In genomic region chr15:98649621-98649995, GRCh38 we compare ENCODE assay signal across 8 cellular contexts. TPM values are rescaled to one million over a fixed set of nuclear protein-coding genes. Genes with fewer than 3 reads are reported as not detected.
DNase-seq lines count a peak whose midpoint lies in the region; ATAC-seq and TF ChIP-seq lines count a peak whose summit lies in the region.

No MANE protein-coding gene starts in this region.

- TF ChIP-seq CTCF in KMS-11 (conservative IDR thresholded peaks at IDR 0.05; ENCODE audit: low read depth, low read length) = no peak
- TF ChIP-seq CTCF in thyroid gland (IDR thresholded peaks at IDR 0.05) = peak in 2 of 6 experiments; percentile 18 to 36

- peak overlapping the region; percentile 79 to 98 (median 91) for H3K4me3 Mint-ChIP-seq in naive thymus-derived CD4-positive, alpha-beta T cell

- H3K36me3 Mint-ChIP-seq in naive thymus-derived CD4-positive, alpha-beta T cell = peaks cover 0 to 4% (median 0%) of the 10 kb centered on the region in 5 donors

- H3K9ac ChIP-seq in BLaER1 treated with 17β-estradiol and CSF1 and Interleukin-3, amounts not matched to agents 10 nM and 100 nM = peak overlapping the region; percentile 92 to 100 (median 99)
- peak overlapping the region; percentile 80; the same call in 1 of the 2 replicates for H3K9ac ChIP-seq in KMS-11

- H3K9me3 Mint-ChIP-seq in naive thymus-derived CD4-positive, alpha-beta T cell = peaks cover 0 to 6% (median 0%) of the 10 kb centered on the region in 11 donors

- H3K79me2 ChIP-seq in KMS-11 (ENCODE audit: insufficient read depth, low read depth) = peaks cover 68% of the 10 kb centered on the region

- intact Hi-C loops in naive thymus-derived CD4-positive, alpha-beta T cell (cut with micrococcal nuclease) = loop anchor here in 1 of 2 donors (2.0 to 5.0 kb wide), 3 partner anchors 689 to 1953 kb away; partner anchors contain the start of genes ARRDC4, ASB7, LINS1 and MEF2A
- intact Hi-C loops in thyroid gland (cut with DNase I) = loop anchor here (5.0 kb wide), 3 partner anchors 128 to 408 kb away; no protein-coding TSS in a partner anchor

- peak overlapping the region; percentile 84 to 99 (median 98) for H3K27ac ChIP-seq in BLaER1 treated with 17β-estradiol and CSF1 and Interleukin-3, amounts not matched to agents 10 nM and 100 nM
- H3K27ac ChIP-seq in KMS-11 (peak overlapping the region; percentile 80), thyroid gland (peak overlapping the region; percentile 77 to 97 (median 92))
- peak overlapping the region; percentile 82 for H3K27ac ChIP-seq in naive thymus-derived CD4-positive, alpha-beta T cell (ENCODE audit: low read depth, low read length)

- TF ChIP-seq POLR2A in erythroblast (IDR thresholded peaks at IDR 0.05; ENCODE audit: low read length) (no peak), thyroid gland (IDR thresholded peaks at IDR 0.05) (no peak)

- POLR2A ChIA-PET in naive thymus-derived CD4-positive, alpha-beta T cell (lab: Charles Lee) = interaction anchor here (0.6 to 6.4 kb wide), 7 partner anchors 14 to 1085 kb away, joined by 3 to 76 read pairs (median 3); no protein-coding TSS in a partner anchor

- H3K27me3 Mint-ChIP-seq in naive thymus-derived CD4-positive, alpha-beta T cell = peaks cover 0 to 45% (median 0%) of the 10 kb centered on the region in 5 donors

- no peaks in the 10 kb centered on the region for H3K9me3 ChIP-seq in BLaER1 treated with 17β-estradiol and CSF1 and Interleukin-3, amounts not matched to agents 10 nM and 100 nM (replicated peaks in 1 of 11)
- H3K9me3 ChIP-seq in naive thymus-derived CD4-positive, alpha-beta T cell (ENCODE audit: control insufficient read depth in 2 of 3, low read length in 3 of 3) = no peaks in the 10 kb centered on the region
- H3K9me3 ChIP-seq in thyroid gland = no peaks in the 10 kb centered on the region

- 1% methylated on average over 12 to 21 of the region's 45 CpGs for WGBS in thyroid gland, 2 donors

- no peaks in the 10 kb centered on the region for H3K27me3 ChIP-seq in BLaER1 treated with 17β-estradiol and CSF1 and Interleukin-3, amounts not matched to agents 10 nM and 100 nM
- H3K27me3 ChIP-seq in KMS-11 (ENCODE audit: insufficient read depth, low read depth) (no peaks in the 10 kb centered on the region), thyroid gland (no peaks in the 10 kb centered on the region)
- peaks cover 0 to 13% of the 10 kb centered on the region in 2 donors for H3K27me3 ChIP-seq in naive thymus-derived CD4-positive, alpha-beta T cell (ENCODE audit: control insufficient read depth in 2 of 2, insufficient read depth in 2 of 2, low read length in 2 of 2)

- H4K20me1 ChIP-seq in BLaER1 treated with 17β-estradiol and CSF1 and Interleukin-3, amounts not matched to agents 10 nM and 100 nM = peaks cover 2 to 37% (median 20%) of the 10 kb centered on the region in 11 experiments; a peak in 17 of 22 replicates
- peaks cover 30% of the 10 kb centered on the region for H4K20me1 ChIP-seq in KMS-11 (ENCODE audit: insufficient read depth)

- peaks cover 27 to 47% (median 40%) of the 10 kb centered on the region in 7 donors for H3K4me1 Mint-ChIP-seq in naive thymus-derived CD4-positive, alpha-beta T cell

- H3K4me3 ChIP-seq in BLaER1 treated with 17β-estradiol and CSF1 and Interleukin-3, amounts not matched to agents 10 nM and 100 nM = peak overlapping the region; percentile 89 to 98 (median 94)
- H3K4me3 ChIP-seq in KMS-11 (IDR thresholded peaks at IDR 0.05; ENCODE audit: insufficient read depth, low read depth, low read length) = no peak overlapping the region
- H3K4me3 ChIP-seq in naive thymus-derived CD4-positive, alpha-beta T cell (ENCODE audit: low read length) = peak overlapping the region; percentile 61
- peak overlapping the region; percentile 74 to 98 (median 79) for H3K4me3 ChIP-seq in thyroid gland (replicated peaks in 1 of 3)

- H2AFZ ChIP-seq in KMS-11 (ENCODE audit: low read depth) = no peak overlapping the region

- no peaks in the 10 kb centered on the region for H3K36me3 ChIP-seq in BLaER1 treated with 17β-estradiol and CSF1 and Interleukin-3, amounts not matched to agents 10 nM and 100 nM
- H3K36me3 ChIP-seq in KMS-11 (ENCODE audit: insufficient read depth) (no peaks in the 10 kb centered on the region), thyroid gland (no peaks in the 10 kb centered on the region)
- H3K36me3 ChIP-seq in naive thymus-derived CD4-positive, alpha-beta T cell (ENCODE audit: control insufficient read depth in 2 of 3, insufficient read depth in 3 of 3, low read length in 3 of 3) = peaks cover 0 to 3% (median 0%) of the 10 kb centered on the region in 3 experiments

- ATAC-seq in naive thymus-derived CD4-positive, alpha-beta T cell = no peak
- ATAC-seq in HG03108 (IDR thresholded peaks at IDR 0.05; ENCODE audit: unreplicated experiment) (no peak), GM18909 (IDR thresholded peaks at IDR 0.05; ENCODE audit: poor library complexity, unreplicated experiment) (no peak)

- peaks cover 9 to 35% (median 30%) of the 10 kb centered on the region in 10 experiments for H3K4me1 ChIP-seq in BLaER1 treated with 17β-estradiol and CSF1 and Interleukin-3, amounts not matched to agents 10 nM and 100 nM
- H3K4me1 ChIP-seq in KMS-11 (ENCODE audit: low read depth, poor library complexity, severe bottlenecking) = peaks cover 52% of the 10 kb centered on the region
- H3K4me1 ChIP-seq in naive thymus-derived CD4-positive, alpha-beta T cell (ENCODE audit: control insufficient read depth in 2 of 2, insufficient read depth in 2 of 2, low read length in 2 of 2) = peaks cover 0 to 21% of the 10 kb centered on the region in 2 donors
- H3K4me1 ChIP-seq in thyroid gland = peaks cover 21 to 26% of the 10 kb centered on the region in 2 donors

- DNase-seq in activated T-cell treated with anti-CD3 and anti-CD28 coated beads for 1 hour (ENCODE audit: low read depth) (peak; percentile 44), erythroblast (lab: John Stamatoyannopoulos, UW) (peak; percentile 68 to 83), thyroid gland (peak; percentile 42 to 44)
- peak; percentile 41 to 69 (median 52) for DNase-seq in naive thymus-derived CD4-positive, alpha-beta T cell

- CTCF ChIA-PET in naive thymus-derived CD4-positive, alpha-beta T cell (lab: Charles Lee) = interaction anchor here (0.6 kb wide), 1 partner anchor 9 kb away, joined by 3 read pairs; no protein-coding TSS in a partner anchor

- H3K4me2 ChIP-seq in BLaER1 treated with 17β-estradiol and CSF1 and Interleukin-3, amounts not matched to agents 10 nM and 100 nM = peak overlapping the region; percentile 83 to 93 (median 86)
- peak overlapping the region; percentile 51 for H3K4me2 ChIP-seq in KMS-11

- peak overlapping the region in 7 of 9 donors; percentile 52 to 90 (median 77) for H3K27ac Mint-ChIP-seq in naive thymus-derived CD4-positive, alpha-beta T cell

RNA-seq across cellular contexts. Expression of gene IGF1R, which starts 1.3 kb away (rescaled TPM):
- 100 to 1,000 TPM in 3 of 5 experiments, 10 to 100 TPM in 2; 37.4 to 167 (median 124) TPM for total RNA-seq in naive thymus-derived CD4-positive, alpha-beta T cell
- polyA plus RNA-seq in naive thymus-derived CD4-positive, alpha-beta T cell = 10 to 100 TPM in 1 of 2 donors, 1 to 10 TPM in 1; 8.4 to 10.7 TPM
- 100 to 1,000 TPM in 2 of 4 donors, 10 to 100 TPM in 2; 51.5 to 146 (median 89.6) TPM for total RNA-seq in thyroid gland
